17 cellular contexts compared by ENCODE assay signal in the genomic region with DNA sequence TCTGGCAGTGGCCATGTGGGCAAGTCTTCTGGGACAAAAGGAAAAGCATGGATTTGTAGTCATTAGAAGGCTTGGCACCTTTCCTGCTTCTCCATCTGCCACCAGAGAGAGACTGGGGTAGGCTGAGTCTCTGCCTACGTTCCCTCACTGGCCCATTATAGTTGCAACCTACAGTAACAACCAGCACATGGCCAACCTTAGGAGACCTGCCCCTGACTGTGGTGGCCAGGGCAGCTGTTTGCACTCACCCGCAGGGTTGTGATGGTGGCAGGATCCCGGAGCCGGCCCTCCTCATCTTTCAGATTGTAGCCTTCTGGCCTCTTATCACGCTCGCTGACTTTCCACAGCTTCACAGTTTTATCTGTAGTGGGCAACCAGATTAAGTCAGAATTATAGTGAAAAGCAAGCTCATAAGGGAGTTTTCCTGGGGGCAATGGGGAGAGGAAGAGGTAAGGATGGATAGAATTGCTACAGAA.
DNase-seq lines count a peak whose midpoint lies in the region; ATAC-seq and TF ChIP-seq lines count a peak whose summit lies in the region.
"Had no signal": no experiment of that assay in that cellular context is flagged by ENCODE, and none has a peak within 500 bp of the region (broad histone marks: within the 10 kb centered on the region; RNA-seq: fewer than 3 reads in every experiment).

No MANE protein-coding gene starts in this region.

- peak; percentile 99 for DNase-seq in DMS 273 treated with DMSO at 0.1 percent for 48 hours (lab: John Stamatoyannopoulos, UW)
- DNase-seq in NCI-H2171 treated with DMSO at 0.1 percent for 48 hours (lab: John Stamatoyannopoulos, UW): peak; percentile 93
- peak; percentile 7 for DNase-seq in WERI-Rb-1
- DNase-seq in superior temporal gyrus (ENCODE audit: extremely low spot score): peak; percentile 63
- DNase-seq in activated T-cell treated with anti-CD3 and anti-CD28 coated beads for 4 hours: no peak
- no peak for DNase-seq in left lobe of liver (ENCODE audit: low spot score)
- DNase-seq: DND-41, H9, IMR-90, NCI-H1417 treated with DMSO at 0.1 percent for 48 hours, NCI-H2029, NCI-H526, Peyer's patch had no signal

- ATAC-seq in left lobe of liver: no peak
- no peak for ATAC-seq in HG03135 (IDR thresholded peaks at IDR 0.05; ENCODE audit: unreplicated experiment)
- ATAC-seq: Right ventricle myocardium inferior had no signal

- no peaks in the 10 kb centered on the region for H3K27me3 ChIP-seq in WERI-Rb-1 (ENCODE audit: insufficient read depth, low read depth, severe bottlenecking)
- H3K27me3 ChIP-seq: Peyer's patch had no signal

- no peak overlapping the region for H3K27ac ChIP-seq in WERI-Rb-1
- H3K27ac ChIP-seq: C4-2B, HL-60, Peyer's patch had no signal

- TF ChIP-seq CTCF in WERI-Rb-1 (IDR thresholded peaks at IDR 0.05; ENCODE audit: low read depth, low read length): no peak

- H3K36me3 ChIP-seq in WERI-Rb-1: no peaks in the 10 kb centered on the region
- H3K36me3 ChIP-seq: Peyer's patch had no signal

- no peak overlapping the region for H3K4me3 ChIP-seq in WERI-Rb-1 (ENCODE audit: low read depth, low read length)
- H3K4me3 ChIP-seq: Peyer's patch had no signal

- peaks cover 4% of the 10 kb centered on the region for H3K9me3 ChIP-seq in WERI-Rb-1 (ENCODE audit: severe bottlenecking)
- H3K9me3 ChIP-seq: Peyer's patch had no signal

Comparison
In these comparisons a context has a peak if more than half of its experiments do, and no peak if none do; other contexts are left out.
1. DNase-seq: peak in DMS 273 treated with DMSO at 0.1 percent for 48 hours (single experiment), NCI-H2171 treated with DMSO at 0.1 percent for 48 hours (single experiment), WERI-Rb-1 (single experiment) and superior temporal gyrus (single experiment); none in activated T-cell treated with anti-CD3 and anti-CD28 coated beads for 4 hours (single experiment) and left lobe of liver (single experiment).